In genomic region chr4:140296335-140296753, GRCh38 we compare ENCODE assay signal across 8 cellular contexts.
DNase-seq lines count a peak whose midpoint lies in the region; ATAC-seq and TF ChIP-seq lines count a peak whose summit lies in the region.

No MANE protein-coding gene starts in this region.

- no peak overlapping the region for H3K27ac Mint-ChIP-seq in activated CD4-positive, alpha-beta memory T cell treated with anti-CD3 and anti-CD28 coated beads, Interleukin-2, amount 10 ng/mL, durations not matched to agents 7 days and 5 days

- no peak for TF ChIP-seq EP300 in Ishikawa (IDR thresholded peaks at IDR 0.05; ENCODE audit: borderline replicate concordance)
- TF ChIP-seq EP300 in suprapubic skin (IDR thresholded peaks at IDR 0.05) = no peak

- H3K4me1 Mint-ChIP-seq in activated CD4-positive, alpha-beta memory T cell treated with anti-CD3 and anti-CD28 coated beads, Interleukin-2, amount 10 ng/mL, durations not matched to agents 7 days and 5 days = no peaks in the 10 kb centered on the region

- H3K4me1 ChIP-seq in suprapubic skin = peaks cover 28% of the 10 kb centered on the region

- TF ChIP-seq RAD21 in Ishikawa (IDR thresholded peaks at IDR 0.05; ENCODE audit: low read depth) = no peak

- no peaks in the 10 kb centered on the region for H3K36me3 Mint-ChIP-seq in activated CD4-positive, alpha-beta memory T cell treated with anti-CD3 and anti-CD28 coated beads, Interleukin-2, amount 10 ng/mL, durations not matched to agents 7 days and 5 days (ENCODE audit: low read depth)

- CTCF ChIA-PET in activated CD4-positive, alpha-beta memory T cell treated with anti-CD3 and anti-CD28 coated beads, Interleukin-2, amount 10 ng/mL, durations not matched to agents 7 days and 5 days (lab: Charles Lee) = no interaction called here

- no peak overlapping the region for H3K4me3 Mint-ChIP-seq in activated CD4-positive, alpha-beta memory T cell treated with anti-CD3 and anti-CD28 coated beads, Interleukin-2, amount 10 ng/mL, durations not matched to agents 7 days and 5 days

- H3K36me3 ChIP-seq in suprapubic skin = no peaks in the 10 kb centered on the region

- H3K27ac ChIP-seq in suprapubic skin = peak overlapping the region; percentile 68

- POLR2A ChIA-PET in activated CD4-positive, alpha-beta memory T cell treated with anti-CD3 and anti-CD28 coated beads, Interleukin-2, amount 10 ng/mL, durations not matched to agents 7 days and 5 days (lab: Charles Lee) = no interaction called here

- no peaks in the 10 kb centered on the region for H3K9me3 Mint-ChIP-seq in activated CD4-positive, alpha-beta memory T cell treated with anti-CD3 and anti-CD28 coated beads, Interleukin-2, amount 10 ng/mL, durations not matched to agents 7 days and 5 days

- ATAC-seq in GM21825 (IDR thresholded peaks at IDR 0.05; ENCODE audit: unreplicated experiment) = no peak
- no peak for ATAC-seq in GM21723 (IDR thresholded peaks at IDR 0.05; ENCODE audit: unreplicated experiment)

- no peaks in the 10 kb centered on the region for H3K27me3 ChIP-seq in suprapubic skin

- peaks cover 2% of the 10 kb centered on the region for H3K27me3 Mint-ChIP-seq in activated CD4-positive, alpha-beta memory T cell treated with anti-CD3 and anti-CD28 coated beads, Interleukin-2, amount 10 ng/mL, durations not matched to agents 7 days and 5 days

- DNase-seq in hepatic stellate cell (ENCODE audit: low spot score) (peak; percentile 84), suprapubic skin (ENCODE audit: low spot score in 2 of 2) (peak; percentile 86 to 91), T-helper 2 cell (no peak)
- DNase-seq in activated CD4-positive, alpha-beta memory T cell treated with anti-CD3 and anti-CD28 coated beads, Interleukin-2, amount 10 ng/mL, durations not matched to agents 7 days and 5 days = no peak

- H3K4me3 ChIP-seq in WI38 (ENCODE audit: low read depth, low read length) (peak overlapping the region; percentile 26), suprapubic skin (no peak overlapping the region)

- WGBS in suprapubic skin = 15% methylated on average over 10 of the region's 10 CpGs

- TF ChIP-seq POLR2A in suprapubic skin (IDR thresholded peaks at IDR 0.05) = no peak

- TF ChIP-seq CTCF in WI38 (IDR thresholded peaks at IDR 0.05; ENCODE audit: low read depth, low read length) (no peak), suprapubic skin (IDR thresholded peaks at IDR 0.05) (no peak)

- no peaks in the 10 kb centered on the region for H3K9me3 ChIP-seq in suprapubic skin

TF ChIP-seq in Ishikawa, 13 proteins besides CTCF, POLR2A, EP300 and RAD21:
- peak; percentile 40; the same call in 1 of the 2 replicates for TF ChIP-seq USF1 (IDR thresholded peaks at IDR 0.05)
- TF ChIP-seq, protein P1, sequence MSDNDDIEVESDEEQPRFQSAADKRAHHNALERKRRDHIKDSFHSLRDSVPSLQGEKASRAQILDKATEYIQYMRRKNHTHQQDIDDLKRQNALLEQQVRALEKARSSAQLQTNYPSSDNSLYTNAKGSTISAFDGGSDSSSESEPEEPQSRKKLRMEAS (IDR thresholded peaks at IDR 0.05) = no peak
TF ChIP-seq in Ishikawa: peak in this region for 1.

Comparison
In these comparisons a context has a peak if more than half of its experiments do, and no peak if none do; other contexts are left out.
1. DNase-seq: peak in hepatic stellate cell (single experiment) and suprapubic skin (2 of 2); none in T-helper 2 cell (0 of 5) and activated CD4-positive, alpha-beta memory T cell treated with anti-CD3 and anti-CD28 coated beads, Interleukin-2, amount 10 ng/mL, durations not matched to agents 7 days and 5 days (single experiment).